ENCODE assay signal across 1 cellular context in the genomic region with DNA sequence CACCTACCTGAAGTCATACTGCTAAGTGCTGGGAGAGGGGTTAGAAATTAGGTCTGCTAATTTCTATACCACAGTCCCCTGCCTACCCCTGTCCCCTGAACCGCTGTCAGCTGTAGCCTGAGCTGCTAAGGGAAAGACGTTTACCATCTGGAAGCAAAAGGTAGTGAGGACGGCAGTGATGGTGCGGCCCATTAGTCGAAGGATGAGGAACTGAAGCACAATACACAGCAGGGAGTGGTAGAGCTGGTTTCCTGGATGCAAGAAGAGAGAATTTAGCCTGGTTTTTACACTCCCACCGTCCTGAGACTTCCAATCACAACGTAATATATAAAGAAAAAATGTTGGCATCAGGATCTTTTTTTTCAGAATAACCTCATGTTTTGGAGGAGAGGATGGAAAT.
TF ChIP-seq lines count a peak whose summit lies in the region.

No MANE protein-coding gene starts in this region.

TF ChIP-seq in HEK293, 187 proteins besides CTCF, POLR2A, EP300 and RAD21 (continued from another document):
- TF ChIP-seq KLF10 (tag by site-specific recombination; IDR thresholded peaks at IDR 0.05) (no peak), ZNF514 (tag by site-specific recombination; IDR thresholded peaks at IDR 0.05) (no peak), ZNF132 (tag by site-specific recombination; IDR thresholded peaks at IDR 0.05; ENCODE audit: borderline replicate concordance) (no peak), GFI1B (tag by site-specific recombination; IDR thresholded peaks at IDR 0.05) (no peak), TRIM28 (IDR thresholded peaks at IDR 0.05; ENCODE audit: borderline replicate concordance, low read length) (no peak), ZNF792 (tag by site-specific recombination; IDR thresholded peaks at IDR 0.05) (no peak), GLI4 (tag by site-specific recombination; IDR thresholded peaks at IDR 0.05) (no peak), ZNF16 (tag by site-specific recombination; IDR thresholded peaks at IDR 0.05; ENCODE audit: low read depth) (no peak)
- TF ChIP-seq, protein P1, sequence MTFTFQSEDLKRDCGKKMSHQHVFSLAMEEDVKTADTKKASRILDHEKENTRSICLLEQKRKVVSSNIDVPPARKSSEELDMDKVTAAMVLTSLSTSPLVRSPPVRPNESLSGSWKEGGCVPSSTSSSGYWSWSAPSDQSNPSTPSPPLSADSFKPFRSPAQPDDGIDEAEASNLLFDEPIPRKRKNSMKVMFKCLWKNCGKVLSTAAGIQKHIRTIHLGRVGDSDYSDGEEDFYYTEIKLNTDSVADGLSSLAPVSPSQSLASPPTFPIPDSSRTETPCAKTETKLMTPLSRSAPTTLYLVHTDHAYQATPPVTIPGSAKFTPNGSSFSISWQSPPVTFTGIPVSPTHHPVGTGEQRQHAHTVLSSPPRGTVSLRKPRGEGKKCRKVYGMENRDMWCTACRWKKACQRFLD (tag by site-specific recombination; IDR thresholded peaks at IDR 0.05), result no peak
